Comparison of ENCODE assay signal across 19 cellular contexts in the genomic region with DNA sequence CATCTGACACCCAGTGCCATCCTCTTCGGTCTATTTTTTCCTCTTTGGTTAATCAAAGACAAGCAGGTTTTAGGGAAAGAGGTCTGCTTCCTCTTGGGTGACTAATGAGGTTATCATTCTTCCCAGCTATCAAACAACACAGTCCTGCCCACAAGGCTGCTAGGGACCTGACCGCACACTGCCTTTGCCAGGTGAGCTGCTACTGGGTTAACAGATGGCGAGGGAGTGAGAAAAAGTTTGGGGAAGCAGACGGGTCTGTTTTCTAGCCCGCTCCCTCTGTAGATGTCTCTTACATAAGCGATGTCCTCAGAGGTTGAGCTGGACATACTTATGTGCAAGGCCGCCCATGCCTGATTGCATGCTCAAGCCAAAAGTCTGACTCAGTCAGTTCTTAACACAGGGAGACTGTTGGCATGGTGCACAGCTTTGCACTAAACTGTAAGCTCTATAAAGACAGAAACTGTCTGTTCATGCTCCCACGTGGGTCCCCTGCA.
A peak's percentile ranks its signal among the peaks of the same experiment; 100 is the strongest.
DNase-seq lines count a peak whose midpoint lies in the region; ATAC-seq, FAIRE-seq and TF ChIP-seq lines count a peak whose summit lies in the region.
"Had no signal": no experiment of that assay in that cellular context is flagged by ENCODE, and none has a peak within 500 bp of the region (broad histone marks: within the 10 kb centered on the region; RNA-seq: fewer than 3 reads in every experiment).

No MANE protein-coding gene starts in this region.

- TF ChIP-seq POLR2A in HepG2 (IDR thresholded peaks at IDR 0.05; ENCODE audit: insufficient read depth in 1 of 2, low read depth in 2 of 2, low read length in 2 of 2) (no peak), right lobe of liver (IDR thresholded peaks at IDR 0.05) (no peak)

- no peak for TF ChIP-seq RAD21 in HepG2 (CRISPR knock-in tag; IDR thresholded peaks at IDR 0.05)

- DNase-seq in HepG2 (ENCODE audit: low spot score) (peak; percentile 5), right lobe of liver (no peak), RPMI8226 (peak; percentile 13), kidney glomerular epithelial cell (lab: John Stamatoyannopoulos, UW) (peak; percentile 52), COLO829 (ENCODE audit: low spot score) (no peak), NCI-H2196 treated with DMSO at 0.1 percent for 48 hours (lab: John Stamatoyannopoulos, UW; ENCODE audit: unreplicated experiment) (no peak), HuH-7 (ENCODE audit: low spot score) (no peak), G401 (ENCODE audit: low spot score) (no peak)
- DNase-seq: activated CD4-positive, alpha-beta T cell treated with anti-CD3 and anti-CD28 coated beads, Interleukin-2, amount 10 ng/mL, durations not matched to agents 24 days and 14 days; activated naive CD4-positive, alpha-beta T cell treated with anti-CD3 and anti-CD28 coated beads, Interleukin-2, amount 10 ng/mL, durations not matched to agents 7 days and 5 days; GDM1; GOT3; NCI-H2171; retina; SJCRH30; stomach; uterus had no signal

- H2AFZ ChIP-seq in HepG2 (ENCODE audit: low read length), result no peak overlapping the region
- H2AFZ ChIP-seq: neural progenitor cell had no signal

- H3K27ac ChIP-seq in HepG2 (ENCODE audit: extremely low read length, insufficient read depth, low read length) (no peak overlapping the region), right lobe of liver (no peak overlapping the region)
- H3K27ac ChIP-seq: neural progenitor cell, SJCRH30, stomach, uterus had no signal

- no peaks in the 10 kb centered on the region; a peak in 1 of 5 replicates for H3K27me3 ChIP-seq in HepG2 (ENCODE audit: control insufficient read depth in 1 of 2, insufficient read depth in 2 of 2, low read length in 2 of 2)
- no peaks in the 10 kb centered on the region for H3K27me3 ChIP-seq in right lobe of liver
- H3K27me3 ChIP-seq: neural progenitor cell, SJCRH30, uterus had no signal

- H3K9ac ChIP-seq in HepG2 (ENCODE audit: insufficient read depth, low read depth, low read length), result no peak overlapping the region
- H3K9ac ChIP-seq: neural progenitor cell had no signal

- no peak for TF ChIP-seq CTCF in HepG2 (CRISPR knock-in tag; IDR thresholded peaks at IDR 0.05)
- no peak for TF ChIP-seq CTCF in right lobe of liver (IDR thresholded peaks at IDR 0.05)

- BruUV-seq in HepG2 (replicated peaks; lab: Mats Ljungman, UMichigan), result no TSS peak

- ATAC-seq in HepG2 (no peak), right lobe of liver (no peak)

- H3K36me3 ChIP-seq in HepG2 (replicated peaks in 1 of 2; ENCODE audit: control insufficient read depth in 1 of 2, insufficient read depth in 2 of 2, low read length in 2 of 2) (no peaks in the 10 kb centered on the region), right lobe of liver (no peaks in the 10 kb centered on the region)
- H3K36me3 ChIP-seq: neural progenitor cell, SJCRH30, stomach, uterus had no signal

- H3K4me1 ChIP-seq in HepG2 (ENCODE audit: insufficient read depth, low read length) (peaks cover 7% of the 10 kb centered on the region; the same call in 1 of the 2 replicates), right lobe of liver (no peaks in the 10 kb centered on the region)
- H3K4me1 ChIP-seq: SJCRH30, uterus had no signal

- H3K79me2 ChIP-seq in HepG2 (ENCODE audit: insufficient read depth, low read length), result no peaks in the 10 kb centered on the region

- in situ Hi-C loops in HepG2 (cut with HindIII; ENCODE audit: extremely low pct_ligation_motif_present, low pct_unique_long_range_greater_than_20kb) (no loop called here), G401 (cut with HindIII; ENCODE audit: low sequenced_read_pairs) (no loop called here)

- H4K20me1 ChIP-seq in HepG2 (ENCODE audit: insufficient read depth, low read length), result no peaks in the 10 kb centered on the region

- no peak for FAIRE-seq in HepG2 (lab: Jason Lieb, UNC)
- FAIRE-seq: GM12892 had no signal

- no peak for TF ChIP-seq EP300 in HepG2 (IDR thresholded peaks at IDR 0.05; ENCODE audit: low read depth in 2 of 2, low read length in 2 of 2)
- no peak for TF ChIP-seq EP300 in HepG2 (CRISPR knock-in tag; IDR thresholded peaks at IDR 0.05; ENCODE audit: borderline replicate concordance)

- H3K9me3 ChIP-seq in HepG2 (ENCODE audit: low read length) (no peaks in the 10 kb centered on the region), right lobe of liver (no peaks in the 10 kb centered on the region)
- H3K9me3 ChIP-seq: SJCRH30, stomach, uterus had no signal

- WGBS in HepG2 (ENCODE audit: low lambda C conversion rate), result 19% methylated on average over 6 of the region's 8 CpGs
- WGBS in right lobe of liver (ENCODE audit: insufficient coverage, low coverage, low lambda C conversion rate, missing lambda C conversion rate), result 17% methylated on average over 4 of the region's 8 CpGs

- intact Hi-C loops in HepG2 (cut with micrococcal nuclease; ENCODE audit: unreplicated experiment) (no loop called here), right lobe of liver (cut with DNase I) (no loop called here)

- no peak overlapping the region for H3K4me2 ChIP-seq in HepG2 (ENCODE audit: low read depth, low read length)
- H3K4me2 ChIP-seq: neural progenitor cell had no signal

- H3K4me3 ChIP-seq in HepG2 (replicated peaks in 1 of 3; ENCODE audit: insufficient read depth in 1 of 3, low read depth in 2 of 3, low read length in 3 of 3) (no peak overlapping the region), right lobe of liver (no peak overlapping the region)
- H3K4me3 ChIP-seq: neural progenitor cell, SJCRH30, stomach, uterus had no signal

- CTCF ChIA-PET in HepG2 (lab: Yijun Ruan, JAX; ENCODE audit: low intra/inter-chr PET ratio, low total read pairs), result no interaction called here

- POLR2A ChIA-PET in HepG2 (lab: Yijun Ruan, JAX), result no interaction called here

TF ChIP-seq in HepG2, 621 proteins besides CTCF, POLR2A, EP300 and RAD21:
- TF ChIP-seq, protein P1, sequence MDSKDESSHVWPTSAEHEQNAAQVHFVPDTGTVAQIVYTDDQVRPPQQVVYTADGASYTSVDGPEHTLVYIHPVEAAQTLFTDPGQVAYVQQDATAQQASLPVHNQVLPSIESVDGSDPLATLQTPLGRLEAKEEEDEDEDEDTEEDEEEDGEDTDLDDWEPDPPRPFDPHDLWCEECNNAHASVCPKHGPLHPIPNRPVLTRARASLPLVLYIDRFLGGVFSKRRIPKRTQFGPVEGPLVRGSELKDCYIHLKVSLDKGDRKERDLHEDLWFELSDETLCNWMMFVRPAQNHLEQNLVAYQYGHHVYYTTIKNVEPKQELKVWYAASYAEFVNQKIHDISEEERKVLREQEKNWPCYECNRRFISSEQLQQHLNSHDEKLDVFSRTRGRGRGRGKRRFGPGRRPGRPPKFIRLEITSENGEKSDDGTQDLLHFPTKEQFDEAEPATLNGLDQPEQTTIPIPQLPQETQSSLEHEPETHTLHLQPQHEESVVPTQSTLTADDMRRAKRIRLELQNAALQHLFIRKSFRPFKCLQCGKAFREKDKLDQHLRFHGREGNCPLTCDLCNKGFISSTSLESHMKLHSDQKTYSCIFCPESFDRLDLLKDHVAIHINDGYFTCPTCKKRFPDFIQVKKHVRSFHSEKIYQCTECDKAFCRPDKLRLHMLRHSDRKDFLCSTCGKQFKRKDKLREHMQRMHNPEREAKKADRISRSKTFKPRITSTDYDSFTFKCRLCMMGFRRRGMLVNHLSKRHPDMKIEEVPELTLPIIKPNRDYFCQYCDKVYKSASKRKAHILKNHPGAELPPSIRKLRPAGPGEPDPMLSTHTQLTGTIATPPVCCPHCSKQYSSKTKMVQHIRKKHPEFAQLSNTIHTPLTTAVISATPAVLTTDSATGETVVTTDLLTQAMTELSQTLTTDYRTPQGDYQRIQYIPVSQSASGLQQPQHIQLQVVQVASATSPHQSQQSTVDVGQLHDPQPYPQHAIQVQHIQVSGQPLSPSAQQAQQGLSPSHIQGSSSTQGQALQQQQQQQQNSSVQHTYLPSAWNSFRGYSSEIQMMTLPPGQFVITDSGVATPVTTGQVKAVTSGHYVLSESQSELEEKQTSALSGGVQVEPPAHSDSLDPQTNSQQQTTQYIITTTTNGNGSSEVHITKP (CRISPR knock-in tag; IDR thresholded peaks at IDR 0.05; ENCODE audit: low read depth), result no peak
- TF ChIP-seq, protein P2, sequence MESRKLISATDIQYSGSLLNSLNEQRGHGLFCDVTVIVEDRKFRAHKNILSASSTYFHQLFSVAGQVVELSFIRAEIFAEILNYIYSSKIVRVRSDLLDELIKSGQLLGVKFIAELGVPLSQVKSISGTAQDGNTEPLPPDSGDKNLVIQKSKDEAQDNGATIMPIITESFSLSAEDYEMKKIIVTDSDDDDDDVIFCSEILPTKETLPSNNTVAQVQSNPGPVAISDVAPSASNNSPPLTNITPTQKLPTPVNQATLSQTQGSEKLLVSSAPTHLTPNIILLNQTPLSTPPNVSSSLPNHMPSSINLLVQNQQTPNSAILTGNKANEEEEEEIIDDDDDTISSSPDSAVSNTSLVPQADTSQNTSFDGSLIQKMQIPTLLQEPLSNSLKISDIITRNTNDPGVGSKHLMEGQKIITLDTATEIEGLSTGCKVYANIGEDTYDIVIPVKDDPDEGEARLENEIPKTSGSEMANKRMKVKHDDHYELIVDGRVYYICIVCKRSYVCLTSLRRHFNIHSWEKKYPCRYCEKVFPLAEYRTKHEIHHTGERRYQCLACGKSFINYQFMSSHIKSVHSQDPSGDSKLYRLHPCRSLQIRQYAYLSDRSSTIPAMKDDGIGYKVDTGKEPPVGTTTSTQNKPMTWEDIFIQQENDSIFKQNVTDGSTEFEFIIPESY (CRISPR knock-in tag; IDR thresholded peaks at IDR 0.05), result no peak
- no peak for TF ChIP-seq ZBTB38 (CRISPR knock-in tag; IDR thresholded peaks at IDR 0.05)
- TF ChIP-seq, protein P3, sequence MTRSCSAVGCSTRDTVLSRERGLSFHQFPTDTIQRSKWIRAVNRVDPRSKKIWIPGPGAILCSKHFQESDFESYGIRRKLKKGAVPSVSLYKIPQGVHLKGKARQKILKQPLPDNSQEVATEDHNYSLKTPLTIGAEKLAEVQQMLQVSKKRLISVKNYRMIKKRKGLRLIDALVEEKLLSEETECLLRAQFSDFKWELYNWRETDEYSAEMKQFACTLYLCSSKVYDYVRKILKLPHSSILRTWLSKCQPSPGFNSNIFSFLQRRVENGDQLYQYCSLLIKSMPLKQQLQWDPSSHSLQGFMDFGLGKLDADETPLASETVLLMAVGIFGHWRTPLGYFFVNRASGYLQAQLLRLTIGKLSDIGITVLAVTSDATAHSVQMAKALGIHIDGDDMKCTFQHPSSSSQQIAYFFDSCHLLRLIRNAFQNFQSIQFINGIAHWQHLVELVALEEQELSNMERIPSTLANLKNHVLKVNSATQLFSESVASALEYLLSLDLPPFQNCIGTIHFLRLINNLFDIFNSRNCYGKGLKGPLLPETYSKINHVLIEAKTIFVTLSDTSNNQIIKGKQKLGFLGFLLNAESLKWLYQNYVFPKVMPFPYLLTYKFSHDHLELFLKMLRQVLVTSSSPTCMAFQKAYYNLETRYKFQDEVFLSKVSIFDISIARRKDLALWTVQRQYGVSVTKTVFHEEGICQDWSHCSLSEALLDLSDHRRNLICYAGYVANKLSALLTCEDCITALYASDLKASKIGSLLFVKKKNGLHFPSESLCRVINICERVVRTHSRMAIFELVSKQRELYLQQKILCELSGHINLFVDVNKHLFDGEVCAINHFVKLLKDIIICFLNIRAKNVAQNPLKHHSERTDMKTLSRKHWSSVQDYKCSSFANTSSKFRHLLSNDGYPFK (CRISPR knock-in tag; IDR thresholded peaks at IDR 0.05; ENCODE audit: borderline replicate concordance), result no peak
TF ChIP-seq in HepG2: peak in this region for 0.

Comparison
In these comparisons a context has a peak if more than half of its experiments do, and no peak if none do; other contexts are left out.
1. DNase-seq: peak in HepG2 (single experiment), RPMI8226 (single experiment) and kidney glomerular epithelial cell (single experiment); none in right lobe of liver (0 of 3), COLO829 (single experiment), NCI-H2196 treated with DMSO at 0.1 percent for 48 hours (single experiment), HuH-7 (single experiment) and G401 (single experiment).